14 cellular contexts compared by ENCODE assay signal in genomic region chr7:28708033-28708451, GRCh38.
DNase-seq lines count a peak whose midpoint lies in the region; ATAC-seq and TF ChIP-seq lines count a peak whose summit lies in the region.
"Had no signal": no experiment of that assay in that cellular context is flagged by ENCODE, and none has a peak within 500 bp of the region (broad histone marks: within the 10 kb centered on the region; RNA-seq: fewer than 3 reads in every experiment).

No MANE protein-coding gene starts in this region.

- 92% methylated on average over 6 of the region's 6 CpGs for WGBS in esophagus muscularis mucosa
- WGBS in transverse colon (ENCODE audit: low coverage in 1 of 2), 2 donors, result 40% methylated on average over 6 of the region's 6 CpGs; no CpG with 5 or more reads in 1 of the 2 donors

- peaks cover 6 to 35% (median 9%) of the 10 kb centered on the region in 4 donors for H3K4me1 ChIP-seq in esophagus muscularis mucosa
- H3K4me1 ChIP-seq in mucosa of descending colon (ENCODE audit: low read depth), result no peaks in the 10 kb centered on the region
- peaks cover 0 to 10% (median 0%) of the 10 kb centered on the region in 4 donors for H3K4me1 ChIP-seq in transverse colon
- H3K4me1 ChIP-seq: testis had no signal

- in situ Hi-C loops in transverse colon (cut with MboI; ENCODE audit: low pct_ligation_motif_present in 1 of 4, low pct_unique_long_range_greater_than_20kb in 1 of 4, low sequenced_read_pairs in 3 of 4), result no loop called here

- H3K36me3 ChIP-seq in esophagus muscularis mucosa (no peaks in the 10 kb centered on the region), mucosa of descending colon (ENCODE audit: low read depth) (no peaks in the 10 kb centered on the region), transverse colon (no peaks in the 10 kb centered on the region)

- H3K27ac ChIP-seq in esophagus muscularis mucosa (replicated peaks in 1 of 4) (peak overlapping the region in 2 of 4 donors; percentile 32 to 62), transverse colon (peak overlapping the region; percentile 11 to 47 (median 44))
- H3K27ac ChIP-seq: 22Rv1, testis had no signal

- TF ChIP-seq POLR2A in esophagus muscularis mucosa (IDR thresholded peaks at IDR 0.05; ENCODE audit: low read depth) (no peak), transverse colon (IDR thresholded peaks at IDR 0.05) (no peak)

- ATAC-seq in mucosa of descending colon, result peak; percentile 48
- ATAC-seq in GM18868 (IDR thresholded peaks at IDR 0.05; ENCODE audit: unreplicated experiment), result no peak
- ATAC-seq in HG02840 (IDR thresholded peaks at IDR 0.05; ENCODE audit: low FRiP score, unreplicated experiment), result no peak

- H3K27me3 ChIP-seq in esophagus muscularis mucosa, result no peaks in the 10 kb centered on the region
- H3K27me3 ChIP-seq in transverse colon, result peaks cover 5% of the 10 kb centered on the region
- H3K27me3 ChIP-seq: testis had no signal

- TF ChIP-seq EP300 in esophagus muscularis mucosa (IDR thresholded peaks at IDR 0.05), result no peak
- TF ChIP-seq EP300 in transverse colon (IDR thresholded peaks at IDR 0.05; ENCODE audit: low read depth), result no peak

- H3K4me3 ChIP-seq in esophagus muscularis mucosa, result peak overlapping the region in 3 of 4 donors; percentile 22 to 38 (median 30)
- H3K4me3 ChIP-seq in mucosa of descending colon, result no peak overlapping the region
- peak overlapping the region in 2 of 4 donors; percentile 10 to 15 for H3K4me3 ChIP-seq in transverse colon
- H3K4me3 ChIP-seq: testis had no signal

- TF ChIP-seq CTCF in esophagus muscularis mucosa (IDR thresholded peaks at IDR 0.05), result no peak
- no peak for TF ChIP-seq CTCF in mucosa of descending colon (IDR thresholded peaks at IDR 0.05)
- TF ChIP-seq CTCF in transverse colon (IDR thresholded peaks at IDR 0.05), result no peak

- intact Hi-C loops in esophagus muscularis mucosa (cut with DNase I), result no loop called here
- intact Hi-C loops in mucosa of descending colon (cut with DNase I, micrococcal nuclease), result no loop called here
- intact Hi-C loops in transverse colon (cut with DNase I; ENCODE audit: low total_unique reads), result no loop called here

- DNase-seq in DMS 273 (lab: John Stamatoyannopoulos, UW; ENCODE audit: unreplicated experiment), result peak; percentile 55
- DNase-seq in DMS 273 treated with DMSO at 0.1 percent for 48 hours (lab: John Stamatoyannopoulos, UW), result no peak
- DNase-seq in esophagus muscularis mucosa (ENCODE audit: extremely low spot score), result no peak
- DNase-seq in mucosa of descending colon, result no peak
- no peak for DNase-seq in transverse colon
- DNase-seq in 8988T, result no peak
- DNase-seq: activated CD4-positive, CD25-positive, alpha-beta regulatory T cell treated with anti-CD3 and anti-CD28 coated beads, Interleukin-2, amount 50 U/mL, for 72 hours; activated naive CD4-positive, alpha-beta T cell treated with anti-CD3 and anti-CD28 coated beads for 36 hours; mammary epithelial cell; NCI-H1694 treated with DMSO at 0.1 percent for 48 hours; testis had no signal

- no peaks in the 10 kb centered on the region for H3K9me3 ChIP-seq in esophagus muscularis mucosa
- no peaks in the 10 kb centered on the region for H3K9me3 ChIP-seq in mucosa of descending colon
- H3K9me3 ChIP-seq in transverse colon, result no peaks in the 10 kb centered on the region
- H3K9me3 ChIP-seq: testis had no signal
